Comparison of ENCODE assay signal across 9 cellular contexts in genomic region chr7:23467731-23468720, GRCh38. TPM values are rescaled to one million over a fixed set of nuclear protein-coding genes. Genes with fewer than 3 reads are reported as not detected.
DNase-seq lines count a peak whose midpoint lies in the region; ATAC-seq and TF ChIP-seq lines count a peak whose summit lies in the region.
"Had no signal": no experiment of that assay in that cellular context is flagged by ENCODE, and none has a peak within 500 bp of the region (broad histone marks: within the 10 kb centered on the region; RNA-seq: fewer than 3 reads in every experiment).

No MANE protein-coding gene starts in this region.

- H3K9me3 ChIP-seq in NT2/D1 (ENCODE audit: insufficient read depth, low read length) (no peaks in the 10 kb centered on the region), muscle layer of duodenum (ENCODE audit: control insufficient read depth in 1 of 2, low read length in 2 of 2) (no peaks in the 10 kb centered on the region)

- peak overlapping the region; percentile 99 for H3K9ac ChIP-seq in NT2/D1 (ENCODE audit: insufficient read length, low read depth)
- H3K9ac ChIP-seq: parathyroid adenoma had no signal

- no peaks in the 10 kb centered on the region for H3K36me3 ChIP-seq in NT2/D1 (ENCODE audit: insufficient read depth, insufficient read length, low read length)
- no peaks in the 10 kb centered on the region for H3K36me3 ChIP-seq in muscle layer of duodenum (ENCODE audit: control insufficient read depth in 1 of 2, insufficient read depth in 2 of 2, low read length in 2 of 2)

- H3K4me3 ChIP-seq in AG09309 (ENCODE audit: control insufficient read depth, low read depth, low read length) (peak overlapping the region; percentile 50), NT2/D1 (ENCODE audit: insufficient read length, low read depth) (peak overlapping the region; percentile 97), muscle layer of duodenum (ENCODE audit: low read depth in 1 of 2, low read length in 2 of 2) (peak overlapping the region; percentile 30 to 63)

- no peak for DNase-seq in AG09309 (ENCODE audit: low read depth)
- DNase-seq in GM13977 (ENCODE audit: low spot score) = peak; percentile 67
- DNase-seq in NT2/D1 (ENCODE audit: low read depth, low spot score) = no peak
- DNase-seq in GF-D8 (lab: John Stamatoyannopoulos, UW) = no peak

- H3K9me3 Mint-ChIP-seq in brain = peaks cover 0 to 2% (median 0%) of the 10 kb centered on the region in 5 experiments

- no peak for TF ChIP-seq CTCF in AG09309 (IDR thresholded peaks at IDR 0.05; ENCODE audit: control insufficient read depth, insufficient read depth, low read depth, low read length, missing control alignments)
- TF ChIP-seq CTCF in GM13977 (IDR thresholded peaks at IDR 0.05; ENCODE audit: extremely low read depth, insufficient read depth, missing control alignments) = no peak
- TF ChIP-seq CTCF in brain (conservative IDR thresholded peaks at IDR 0.05) = no peak

- ATAC-seq in GM18517 (IDR thresholded peaks at IDR 0.05; ENCODE audit: unreplicated experiment) = no peak
- no peak for ATAC-seq in GM21825 (IDR thresholded peaks at IDR 0.05; ENCODE audit: unreplicated experiment)

- H3K27me3 ChIP-seq in NT2/D1 (ENCODE audit: insufficient read depth, insufficient read length) (no peaks in the 10 kb centered on the region), muscle layer of duodenum (ENCODE audit: low read depth, low read length) (peaks cover 65% of the 10 kb centered on the region)

- in situ Hi-C loops in GM13977 (cut with MboI; ENCODE audit: low pct_unique_long_range_greater_than_20kb, low sequenced_read_pairs, unreplicated experiment) = no loop called here

- H3K36me3 Mint-ChIP-seq in brain = peaks cover 12% of the 10 kb centered on the region

- H3K27me3 Mint-ChIP-seq in brain = peaks cover 22% of the 10 kb centered on the region

- H3K27ac ChIP-seq in muscle layer of duodenum (ENCODE audit: low read length) = no peak overlapping the region
- H3K27ac ChIP-seq: parathyroid adenoma had no signal

- H3K4me1 Mint-ChIP-seq in brain = peaks cover 58% of the 10 kb centered on the region

- peak overlapping the region; percentile 94 to 100 (median 96) for H3K4me3 Mint-ChIP-seq in brain

- H3K4me1 ChIP-seq in NT2/D1 (ENCODE audit: insufficient read depth, insufficient read length) (peaks cover 2% of the 10 kb centered on the region), muscle layer of duodenum (ENCODE audit: control insufficient read depth in 1 of 2, insufficient read depth in 2 of 2, low read length in 2 of 2) (peaks cover 3 to 41% of the 10 kb centered on the region in 2 donors)
- H3K4me1 ChIP-seq: parathyroid adenoma had no signal

- peak overlapping the region; percentile 96 to 99 (median 96) for H3K27ac Mint-ChIP-seq in brain

RNA-seq across cellular contexts. Expression of gene IGF2BP3, which starts 2.3 kb away (rescaled TPM):
- polyA plus RNA-seq in brain (ENCODE audit: insufficient read depth, low read depth, low replicate concordance) = not detected

Comparison
In these comparisons a context has a peak if more than half of its experiments do, and no peak if none do; other contexts are left out.
1. H3K4me3 ChIP-seq: peak in every context shown above with its lines; median percentile 97 in NT2/D1; 50 in AG09309; 46 in muscle layer of duodenum.